27 cellular contexts compared by ENCODE assay signal in genomic region chr18:11489266-11489899, GRCh38.
"Had no signal": no experiment of that assay in that cellular context is flagged by ENCODE, and none has a peak within 500 bp of the region (broad histone marks: within the 10 kb centered on the region; RNA-seq: fewer than 3 reads in every experiment).

No MANE protein-coding gene starts in this region.

- H3K36me3 ChIP-seq: brain microvascular endothelial cell, esophagus muscularis mucosa, gastrocnemius medialis, heart left ventricle had no signal

- H3K4me1 ChIP-seq: esophagus muscularis mucosa had no signal

- H3K9me3 ChIP-seq: esophagus muscularis mucosa, gastrocnemius medialis, heart left ventricle had no signal

- H3K27me3 ChIP-seq: brain microvascular endothelial cell, dorsolateral prefrontal cortex, esophagus muscularis mucosa, foreskin keratinocyte, gastrocnemius medialis, heart left ventricle had no signal

- H3K27ac ChIP-seq: brain microvascular endothelial cell, coronary artery, dorsolateral prefrontal cortex, esophagus muscularis mucosa, foreskin keratinocyte, gastrocnemius medialis, heart left ventricle had no signal

- FAIRE-seq: astrocyte had no signal

- H3K4me3 ChIP-seq: coronary artery, dorsolateral prefrontal cortex, esophagus muscularis mucosa, gastrocnemius medialis, heart left ventricle had no signal

- DNase-seq: activated CD4-positive, alpha-beta memory T cell treated with anti-CD3 and anti-CD28 coated beads for 36 hours; activated CD4-positive, alpha-beta T cell treated with anti-CD3 and anti-CD28 coated beads for 36 hours; activated CD4-positive, alpha-beta T cell treated with anti-CD3 and anti-CD28 coated beads, Interleukin-2, amount 10 ng/mL, durations not matched to agents 24 days and 14 days; activated CD4-positive, CD25-positive, alpha-beta regulatory T cell; activated CD4-positive, CD25-positive, alpha-beta regulatory T cell treated with anti-CD3 and anti-CD28 coated beads, Interleukin-2, amount 50 U/mL, for 72 hours; activated CD8-positive, alpha-beta memory T cell treated with anti-CD3 and anti-CD28 coated beads, Interleukin-2, amount 10 ng/mL, durations not matched to agents 7 days and 5 days; activated CD8-positive, alpha-beta memory T cell treated with anti-CD3 and anti-CD28 coated beads, Interleukin-2, amount 50 U/mL, for 4 hours; activated CD8-positive, alpha-beta T cell treated with anti-CD3 and anti-CD28 coated beads, Interleukin-2, amount 10 ng/mL, durations not matched to agents 7 days and 5 days; activated gamma-delta T cell; activated naive CD4-positive, alpha-beta T cell; activated naive CD4-positive, alpha-beta T cell treated with anti-CD3 and anti-CD28 coated beads, Interleukin-2, amount 10 ng/mL, durations not matched to agents 7 days and 5 days; activated T-cell treated with anti-CD3 and anti-CD28 coated beads, Interleukin-2, amount 50 U/mL, for 1 hour; activated T-cell treated with anti-CD3 and anti-CD28 coated beads, Interleukin-2, amount 50 U/mL, for 72 hours; amniotic stem cell; anterior cingulate cortex; brain microvascular endothelial cell; dorsolateral prefrontal cortex; effector memory CD8-positive, alpha-beta T cell; erythroblast; foreskin keratinocyte; gastrocnemius medialis; glutamatergic neuron; heart left ventricle; T-helper 2 cell had no signal

- ATAC-seq: activated CD4-positive, alpha-beta T cell treated with anti-CD3 and anti-CD28 coated beads for 36 hours; activated CD8-positive, alpha-beta memory T cell treated with anti-CD3 and anti-CD28 coated beads, Interleukin-2, amount 10 ng/mL, durations not matched to agents 7 days and 5 days; activated CD8-positive, alpha-beta T cell treated with anti-CD3 and anti-CD28 coated beads, Interleukin-2, amount 10 ng/mL, durations not matched to agents 7 days and 5 days; activated T-cell treated with anti-CD3 and anti-CD28 coated beads, Interleukin-2, amount 50 U/mL, for 72 hours; effector memory CD8-positive, alpha-beta T cell; foreskin keratinocyte; gastrocnemius medialis; heart left ventricle had no signal
